ENCODE assay signal across 8 cellular contexts in genomic region chr1:160675641-160676410, GRCh38. TPM values are rescaled to one million over a fixed set of nuclear protein-coding genes. Genes with fewer than 3 reads are reported as not detected.
DNase-seq lines count a peak whose midpoint lies in the region; ATAC-seq and TF ChIP-seq lines count a peak whose summit lies in the region.

No MANE protein-coding gene starts in this region.

- H3K27ac ChIP-seq in Peyer's patch (peak overlapping the region in 2 of 4 donors; percentile 52 to 53), thymus (ENCODE audit: low read depth) (peak overlapping the region; percentile 89)

- TF ChIP-seq CTCF in Peyer's patch (IDR thresholded peaks at IDR 0.05): peak; percentile 60 to 78 (median 68)
- peak; percentile 86 for TF ChIP-seq CTCF in fibroblast of the aortic adventitia (IDR thresholded peaks at IDR 0.05; ENCODE audit: insufficient read depth, low read length)

- DNase-seq in Ammon's horn (ENCODE audit: low spot score): peak; percentile 79
- DNase-seq in Peyer's patch: peak; percentile 69 to 91 (median 76)
- peak; percentile 57 to 58 for DNase-seq in activated T-helper 1 cell treated with anti-CD3 and anti-CD28 coated beads, Interleukin-2, amount 50 U/mL, for 16 hours (ENCODE audit: low read depth in 1 of 2, low spot score in 1 of 2)
- peak; percentile 66 for DNase-seq in fibroblast of the aortic adventitia (ENCODE audit: low read depth)
- peak in 35 of 56 donors; percentile 0 to 69 (median 23) for DNase-seq in nucleus accumbens (lab: John Stamatoyannopoulos, UW)

- H3K4me3 ChIP-seq in Peyer's patch: no peak overlapping the region
- H3K4me3 ChIP-seq in fibroblast of the aortic adventitia (ENCODE audit: low read depth, low read length): no peak overlapping the region
- H3K4me3 ChIP-seq in thymus (ENCODE audit: low read length): peak overlapping the region; percentile 41

- WGBS in thymus: 63% methylated on average over 6 of the region's 6 CpGs

- H3K36me3 ChIP-seq in Peyer's patch: no peaks in the 10 kb centered on the region
- H3K36me3 ChIP-seq in thymus (ENCODE audit: control insufficient read depth, insufficient read depth): peaks cover 37% of the 10 kb centered on the region

- H3K9me3 ChIP-seq in Peyer's patch (no peaks in the 10 kb centered on the region), thymus (ENCODE audit: control insufficient read depth) (no peaks in the 10 kb centered on the region)

- H3K4me1 ChIP-seq in Peyer's patch (peaks cover 0 to 10% (median 5%) of the 10 kb centered on the region in 4 donors), thymus (ENCODE audit: control insufficient read depth, insufficient read depth, low read length) (peaks cover 22% of the 10 kb centered on the region)

- ATAC-seq in GM18907 (IDR thresholded peaks at IDR 0.05; ENCODE audit: unreplicated experiment) (peak; percentile 47), HG03571 (IDR thresholded peaks at IDR 0.05; ENCODE audit: unreplicated experiment) (peak; percentile 46)

- no peak for TF ChIP-seq POLR2A in Peyer's patch (IDR thresholded peaks at IDR 0.05)

- no peaks in the 10 kb centered on the region for H3K27me3 ChIP-seq in Peyer's patch
- no peaks in the 10 kb centered on the region for H3K27me3 ChIP-seq in thymus (ENCODE audit: control insufficient read depth, insufficient read depth)

RNA-seq across cellular contexts. Expression of gene SLAMF1, which starts 29.0 kb away (rescaled TPM):
- total RNA-seq in Peyer's patch (1 to 10 TPM in 3 of 4 donors, not detected in 1; 2.5 to 9.1 (median 6.0) TPM), fibroblast of the aortic adventitia (ENCODE audit: low replicate concordance) (not detected in 2 replicates)
- 115 TPM for polyA plus RNA-seq in thymus

RNA-seq across cellular contexts. Expression of gene CD48, which starts 35.8 kb away (rescaled TPM):
- total RNA-seq in Peyer's patch (10 to 100 TPM in 2 of 4 donors, 1 to 10 TPM in 2; 1.4 to 84.2 (median 9.9) TPM), fibroblast of the aortic adventitia (ENCODE audit: low replicate concordance) (not detected in 2 replicates)
- polyA plus RNA-seq in thymus: 157 TPM

Comparison
In these comparisons a context has a peak if more than half of its experiments do, and no peak if none do; other contexts are left out.
1. DNase-seq: peak in every context shown above with its lines; median percentile 79 in Ammon's horn; 76 in Peyer's patch; 66 in fibroblast of the aortic adventitia; 58 in activated T-helper 1 cell treated with anti-CD3 and anti-CD28 coated beads, Interleukin-2, amount 50 U/mL, for 16 hours; 23 in nucleus accumbens.